In the genomic region with DNA sequence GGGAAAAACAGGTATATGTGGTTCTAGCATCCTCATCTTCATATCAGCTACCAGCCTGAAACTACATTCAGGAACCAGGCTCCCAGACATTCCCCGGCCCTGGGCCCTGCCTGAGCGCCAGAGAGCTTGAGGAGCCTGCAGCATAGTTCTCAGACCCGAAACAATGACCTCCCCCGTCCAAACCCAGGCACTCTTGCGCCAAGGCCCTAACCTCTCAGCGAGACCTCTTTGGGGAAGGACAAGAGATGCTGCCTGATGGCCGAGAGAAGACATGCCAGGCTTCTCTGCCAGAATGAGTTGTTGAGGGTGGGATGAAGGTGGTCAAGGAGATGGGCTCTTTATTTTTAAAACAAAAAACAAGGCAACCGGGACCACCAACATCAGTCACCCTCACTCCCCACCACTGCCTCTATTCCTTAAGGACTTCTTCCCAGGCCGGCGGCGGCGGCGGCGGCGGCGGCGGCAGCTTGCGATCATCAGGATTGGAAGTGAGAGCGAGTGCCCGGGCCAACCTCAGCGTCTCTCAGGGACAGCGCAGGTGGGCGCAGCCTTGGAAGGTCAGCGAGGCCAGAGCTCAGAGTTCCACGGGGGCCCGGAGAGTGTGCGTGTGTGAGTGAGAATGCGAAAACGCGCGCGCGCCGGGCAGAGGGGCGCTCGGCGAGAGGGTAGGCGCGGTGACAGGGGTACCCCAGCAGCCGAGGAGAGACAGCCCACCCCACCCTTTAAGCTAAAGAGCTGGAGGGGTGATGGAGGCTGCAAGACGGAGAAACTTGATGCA, we compare ENCODE assay signal across 8 cellular contexts. TPM values are rescaled to one million over a fixed set of nuclear protein-coding genes. Genes with fewer than 3 reads are reported as not detected.
A peak's percentile ranks its signal among the peaks of the same experiment; 100 is the strongest.
DNase-seq lines count a peak whose midpoint lies in the region; ATAC-seq and TF ChIP-seq lines count a peak whose summit lies in the region.

No MANE protein-coding gene starts in this region.

- TF ChIP-seq RAD21 in SK-N-SH (IDR thresholded peaks at IDR 0.05; ENCODE audit: low read length): no peak

- no peak for TF ChIP-seq CTCF in GM13976 (IDR thresholded peaks at IDR 0.05; ENCODE audit: borderline replicate concordance, control extremely low read depth, extremely low read depth, insufficient read depth, missing control alignments)
- no peak for TF ChIP-seq CTCF in SK-N-SH (IDR thresholded peaks at IDR 0.05)
- TF ChIP-seq CTCF in upper lobe of right lung (IDR thresholded peaks at IDR 0.05): no peak

- no peak overlapping the region for H3K27ac ChIP-seq in SK-N-SH (ENCODE audit: low read depth in 2 of 2, low read length in 1 of 2)
- no peak overlapping the region for H3K27ac ChIP-seq in duodenal mucosa (ENCODE audit: low read depth, low read length)
- H3K27ac ChIP-seq in upper lobe of right lung: peak overlapping the region; percentile 45

- H3K27me3 ChIP-seq in SK-N-SH (ENCODE audit: insufficient read depth): peaks cover 26% of the 10 kb centered on the region
- peaks cover 8 to 18% of the 10 kb centered on the region in 2 donors for H3K27me3 ChIP-seq in duodenal mucosa (ENCODE audit: control insufficient read depth in 1 of 2, insufficient read depth in 2 of 2, low read length in 2 of 2)
- peaks cover 21% of the 10 kb centered on the region for H3K27me3 ChIP-seq in upper lobe of right lung

- H3K4me3 ChIP-seq in SK-N-SH (ENCODE audit: low read depth in 2 of 2, low read length in 1 of 2): peak overlapping the region; percentile 64 to 71
- peak overlapping the region; percentile 78 to 81 for H3K4me3 ChIP-seq in duodenal mucosa (ENCODE audit: low read depth in 1 of 2, low read length in 2 of 2)
- peak overlapping the region; percentile 58 for H3K4me3 ChIP-seq in upper lobe of right lung

- H2AFZ ChIP-seq in SK-N-SH (ENCODE audit: low read depth): peak overlapping the region; percentile 92

- H3K4me2 ChIP-seq in SK-N-SH: peak overlapping the region; percentile 94

- DNase-seq in GM13976 (ENCODE audit: low spot score) (peak; percentile 9), SK-N-SH (peak; percentile 44), myocyte (ENCODE audit: low read depth) (peak; percentile 14), upper lobe of right lung (peak; percentile 59), NCI-H1105 (lab: John Stamatoyannopoulos, UW) (no peak), hippocampal formation (lab: John Stamatoyannopoulos, UW) (no peak)

- no peak for TF ChIP-seq EP300 in SK-N-SH (IDR thresholded peaks at IDR 0.05; ENCODE audit: borderline replicate concordance in 1 of 2, low read depth in 1 of 2, low read length in 1 of 2)

- no peaks in the 10 kb centered on the region for H4K20me1 ChIP-seq in SK-N-SH (ENCODE audit: insufficient read depth)

- H3K4me1 ChIP-seq in SK-N-SH (ENCODE audit: control insufficient read depth in 1 of 2, insufficient read depth in 2 of 2, low read depth in 1 of 2, low read length in 1 of 2) (peaks cover 0 to 9% of the 10 kb centered on the region in 2 experiments; a peak in 1 of 4 replicates), duodenal mucosa (ENCODE audit: control insufficient read depth in 1 of 2, insufficient read depth in 2 of 2, low read length in 2 of 2) (peaks cover 15 to 16% of the 10 kb centered on the region in 2 donors), upper lobe of right lung (peaks cover 5% of the 10 kb centered on the region)

- CTCF ChIA-PET in SK-N-SH (lab: Yijun Ruan, JAX): interaction anchor here (0.9 to 1.9 kb wide), 7 partner anchors 10 to 1688 kb away, joined by 3 to 8 read pairs (median 3); no protein-coding TSS in a partner anchor

- POLR2A ChIA-PET in SK-N-SH (lab: Yijun Ruan, JAX): no interaction called here

- intact Hi-C loops in upper lobe of right lung (cut with DNase I): no loop called here

- ATAC-seq in upper lobe of right lung (peak; percentile 24), GM21576 (IDR thresholded peaks at IDR 0.05; ENCODE audit: unreplicated experiment) (no peak)

- no peaks in the 10 kb centered on the region for H3K79me2 ChIP-seq in SK-N-SH (ENCODE audit: insufficient read depth)

- H3K9me2 ChIP-seq in SK-N-SH: no peaks in the 10 kb centered on the region

- H3K36me3 ChIP-seq in SK-N-SH (replicated peaks in 1 of 2; ENCODE audit: control insufficient read depth in 1 of 2, insufficient read depth in 2 of 2, low read length in 1 of 2) (no peaks in the 10 kb centered on the region), duodenal mucosa (ENCODE audit: control insufficient read depth in 1 of 2, insufficient read depth in 2 of 2, low read length in 2 of 2) (no peaks in the 10 kb centered on the region), upper lobe of right lung (no peaks in the 10 kb centered on the region)

- H3K9ac ChIP-seq in SK-N-SH (peak overlapping the region; percentile 31; the same call in 1 of the 2 replicates), duodenal mucosa (ENCODE audit: low read depth in 1 of 2, low read length in 2 of 2) (peak overlapping the region; percentile 33 to 48)

- 35% methylated on average over 23 of the region's 41 CpGs for WGBS in SK-N-SH (ENCODE audit: low lambda C conversion rate)

- in situ Hi-C loops in GM13976 (cut with MboI; ENCODE audit: low sequenced_read_pairs, unreplicated experiment): loop anchor here (25.0 kb wide), 1 partner anchor 483 kb away; no protein-coding TSS in a partner anchor

- no peaks in the 10 kb centered on the region for H3F3A ChIP-seq in SK-N-SH (replicated peaks; ENCODE audit: insufficient read depth)

- H3K9me3 ChIP-seq in SK-N-SH (no peaks in the 10 kb centered on the region), duodenal mucosa (ENCODE audit: control insufficient read depth in 1 of 2, low read length in 2 of 2) (no peaks in the 10 kb centered on the region), upper lobe of right lung (no peaks in the 10 kb centered on the region)

TF ChIP-seq in SK-N-SH, 30 proteins besides CTCF, POLR2A, EP300 and RAD21:
- TF ChIP-seq MXI1 (IDR thresholded peaks at IDR 0.05; ENCODE audit: low read depth, low read length): no peak

RNA-seq across cellular contexts. Expression of a gene that starts 0.6 kb away (rescaled TPM):
- polyA plus RNA-seq in SK-N-SH (2012; rRNA removed): 0.06 and 0.08 TPM in 2 replicates
- 0.10 and 0.20 TPM in 2 replicates for polyA plus RNA-seq in SK-N-SH (2012; cell fraction: cytosol; rRNA removed)
- 0.04 and 0.27 TPM in 2 replicates for polyA plus RNA-seq in SK-N-SH (2012; cell fraction: nucleus; rRNA removed)
- 63.9 and 143 TPM in 2 replicates for total RNA-seq in myocyte
- 17.0 TPM for polyA plus RNA-seq in myocyte (2012)
- total RNA-seq in upper lobe of right lung: 20.7 TPM

Comparison
In these comparisons a context has a peak if more than half of its experiments do, and no peak if none do; other contexts are left out.
1. DNase-seq: peak in GM13976 (single experiment), SK-N-SH (single experiment), myocyte (single experiment) and upper lobe of right lung (single experiment); none in NCI-H1105 (single experiment) and hippocampal formation (0 of 2).
2. Peak in every context shown above with its lines, with median percentiles within 50 percentile points of each other: H3K4me3 ChIP-seq.